Comparison of ENCODE assay signal across 8 cellular contexts in the genomic region with DNA sequence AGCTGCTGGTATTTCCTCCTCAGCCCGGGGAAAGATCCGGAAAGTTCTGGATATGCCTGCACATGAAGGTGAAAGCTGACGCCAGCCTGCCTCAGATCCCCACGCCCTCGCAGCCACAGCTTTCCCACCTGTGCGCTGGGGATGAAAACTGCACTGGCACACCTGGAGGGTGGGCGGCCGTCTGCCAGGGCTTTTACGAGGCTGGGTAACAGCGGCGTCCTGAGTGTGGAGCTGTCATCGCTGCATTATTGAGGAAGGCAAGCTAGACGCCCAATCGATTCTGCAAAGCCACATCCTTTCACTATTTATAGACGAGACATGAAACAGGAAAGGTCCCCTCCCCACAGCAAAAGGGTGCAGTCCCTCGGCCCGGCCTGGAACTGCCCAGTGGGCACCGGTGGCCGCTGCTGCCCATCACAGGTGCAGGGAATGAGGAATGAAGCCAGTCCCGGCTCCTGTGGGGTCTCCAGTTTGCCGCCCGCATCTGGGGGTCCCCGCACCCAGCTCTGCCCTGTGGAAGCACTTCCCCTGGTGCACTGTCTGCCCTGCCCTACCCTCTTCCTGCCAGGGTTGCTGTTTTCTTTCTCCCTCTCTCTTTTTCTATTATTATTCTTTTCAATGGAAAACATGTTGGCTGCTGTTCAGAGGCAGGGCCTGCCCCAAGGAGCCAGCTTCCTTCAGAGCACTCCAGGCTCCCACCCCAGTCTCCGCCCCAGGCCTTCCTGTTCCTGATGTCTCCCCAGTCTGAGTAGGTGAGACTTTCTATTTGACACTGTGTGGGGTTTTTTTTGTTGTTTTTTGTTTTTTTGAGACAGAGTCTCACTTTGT. TPM values are rescaled to one million over a fixed set of nuclear protein-coding genes. Genes with fewer than 3 reads are reported as not detected.
DNase-seq lines count a peak whose midpoint lies in the region; ATAC-seq lines count a peak whose summit lies in the region.

No MANE protein-coding gene starts in this region.

- peak overlapping the region; percentile 43 to 79 (median 71); a peak in 20 of 22 replicates for H3K27ac ChIP-seq in BLaER1 treated with 17β-estradiol and CSF1 and Interleukin-3, amounts not matched to agents 10 nM and 100 nM

- H3K4me3 ChIP-seq in BLaER1 treated with 17β-estradiol and CSF1 and Interleukin-3, amounts not matched to agents 10 nM and 100 nM: peak overlapping the region in 9 of 10 experiments; percentile 17 to 59 (median 47); a peak in 18 of 20 replicates

- intact Hi-C loops in left cardiac atrium (cut with DNase I): no loop called here

- no peaks in the 10 kb centered on the region for H3K9me3 ChIP-seq in BLaER1 treated with 17β-estradiol and CSF1 and Interleukin-3, amounts not matched to agents 10 nM and 100 nM (replicated peaks in 1 of 11)

- no peaks in the 10 kb centered on the region for H3K27me3 ChIP-seq in BLaER1 treated with 17β-estradiol and CSF1 and Interleukin-3, amounts not matched to agents 10 nM and 100 nM

- peaks cover 23 to 52% (median 41%) of the 10 kb centered on the region in 11 experiments for H3K36me3 ChIP-seq in BLaER1 treated with 17β-estradiol and CSF1 and Interleukin-3, amounts not matched to agents 10 nM and 100 nM

- H4K20me1 ChIP-seq in BLaER1 treated with 17β-estradiol and CSF1 and Interleukin-3, amounts not matched to agents 10 nM and 100 nM: peaks cover 84 to 98% (median 94%) of the 10 kb centered on the region in 11 experiments

- peak overlapping the region; percentile 28 to 70 (median 59); a peak in 20 of 22 replicates for H3K9ac ChIP-seq in BLaER1 treated with 17β-estradiol and CSF1 and Interleukin-3, amounts not matched to agents 10 nM and 100 nM

- H3K4me2 ChIP-seq in BLaER1 treated with 17β-estradiol and CSF1 and Interleukin-3, amounts not matched to agents 10 nM and 100 nM: peak overlapping the region; percentile 83 to 99 (median 98)

- ATAC-seq in left cardiac atrium: peak in 1 of 2 donors; percentile 53

- H3K4me1 ChIP-seq in BLaER1 treated with 17β-estradiol and CSF1 and Interleukin-3, amounts not matched to agents 10 nM and 100 nM: peaks cover 79 to 90% (median 86%) of the 10 kb centered on the region in 10 experiments

- DNase-seq in HPDE6-E6E7 (ENCODE audit: extremely low spot score) (peak; percentile 62), activated T-cell treated with anti-CD3 and anti-CD28 coated beads for 24 hours (ENCODE audit: low read depth) (peak; percentile 65), left cardiac atrium (peak; percentile 80), NCI-H2081 treated with DMSO at 0.1 percent for 48 hours (lab: John Stamatoyannopoulos, UW) (no peak), cerebellar cortex (ENCODE audit: low spot score) (no peak), NCI-H1930 (lab: John Stamatoyannopoulos, UW) (no peak)
- DNase-seq in stimulated activated CD8-positive, alpha-beta memory T cell treated with anti-CD3 and anti-CD28 coated beads, Interleukin-4, amount 100 ng/mL, for 24 hours (ENCODE audit: low read depth): peak; percentile 52

RNA-seq across cellular contexts. Expression of a gene that starts 7.0 kb away (rescaled TPM):
- total RNA-seq in left cardiac atrium: 10 to 100 TPM; 22.7 to 36.0 TPM

RNA-seq across cellular contexts. Expression of a gene that starts 56.0 kb away (rescaled TPM):
- total RNA-seq in left cardiac atrium: 10 to 100 TPM; 27.4 to 40.8 TPM

Comparison
In these comparisons a context has a peak if more than half of its experiments do, and no peak if none do; other contexts are left out.
1. DNase-seq: peak in HPDE6-E6E7 (single experiment), activated T-cell treated with anti-CD3 and anti-CD28 coated beads for 24 hours (single experiment), left cardiac atrium (single experiment) and stimulated activated CD8-positive, alpha-beta memory T cell treated with anti-CD3 and anti-CD28 coated beads, Interleukin-4, amount 100 ng/mL, for 24 hours (single experiment); none in NCI-H2081 treated with DMSO at 0.1 percent for 48 hours (single experiment), cerebellar cortex (single experiment) and NCI-H1930 (0 of 2).